22 cellular contexts compared by ENCODE assay signal in the genomic region with DNA sequence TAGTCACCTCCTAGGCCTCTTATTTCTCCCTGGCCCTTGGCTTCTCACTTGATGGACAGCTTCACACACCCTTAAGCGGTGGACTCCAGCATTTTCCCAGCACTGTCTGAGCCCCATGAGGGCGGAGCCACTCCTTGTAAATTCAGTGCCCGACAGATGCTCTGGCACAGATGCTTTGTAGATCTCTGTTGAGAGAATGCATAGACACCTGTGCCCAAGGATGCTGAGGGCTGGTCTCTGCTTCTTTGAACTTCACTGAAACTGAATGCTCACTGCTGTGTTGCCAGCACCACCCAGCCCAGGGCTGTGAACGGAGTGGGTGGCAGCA. TPM values are rescaled to one million over a fixed set of nuclear protein-coding genes. Genes with fewer than 3 reads are reported as not detected.
"Had no signal": no experiment of that assay in that cellular context is flagged by ENCODE, and none has a peak within 500 bp of the region (broad histone marks: within the 10 kb centered on the region; RNA-seq: fewer than 3 reads in every experiment).

No MANE protein-coding gene starts in this region.

- DNase-seq: activated CD4-positive, alpha-beta memory T cell treated with anti-CD3 and anti-CD28 coated beads for 36 hours; activated CD4-positive, alpha-beta T cell treated with anti-CD3 and anti-CD28 coated beads, Interleukin-2, amount 10 ng/mL, durations not matched to agents 24 days and 14 days; activated CD4-positive, CD25-positive, alpha-beta regulatory T cell treated with anti-CD3 and anti-CD28 coated beads, Interleukin-2, amount 50 U/mL, for 72 hours; activated CD8-positive, alpha-beta memory T cell treated with anti-CD3 and anti-CD28 coated beads, Interleukin-2, amount 50 U/mL, for 4 hours; activated gamma-delta T cell treated with Interleukin-2 at 50 U/mL for 16 hours; activated naive CD4-positive, alpha-beta T cell treated with anti-CD3 and anti-CD28 coated beads, Interleukin-2, amount 50 U/mL, for 16 hours; activated T-cell treated with anti-CD3 and anti-CD28 coated beads, Interleukin-2, amount 50 U/mL, for 4 hours; amniotic stem cell; central memory CD4-positive, alpha-beta T cell; esophagus squamous epithelium; glutamatergic neuron; left lung; lower lobe of right lung; mesenchymal stem cell; naive thymus-derived CD8-positive, alpha-beta T cell; right lobe of liver; stimulated activated CD4-positive, alpha-beta T cell treated with anti-CD3 and anti-CD28 coated beads, Interleukin-2, amount 100 ng/mL, for 48 hours; stimulated activated naive CD4-positive, alpha-beta T cell treated with Interleukin-2 at 50 U/mL for 16 hours had no signal

- FAIRE-seq: frontal cortex, islet of Langerhans had no signal

- H3K27ac ChIP-seq: breast epithelium, esophagus squamous epithelium, left lung, lower lobe of right lung, right lobe of liver, tibial nerve had no signal

- H3K4me3 ChIP-seq: breast epithelium, left lung, lower lobe of right lung, right lobe of liver, tibial nerve had no signal

- H3K36me3 ChIP-seq: breast epithelium, left lung, lower lobe of right lung, right lobe of liver, tibial nerve had no signal

- H3K4me1 ChIP-seq: breast epithelium had no signal

- H3K9me3 ChIP-seq: breast epithelium, esophagus squamous epithelium, left lung, lower lobe of right lung, right lobe of liver, tibial nerve had no signal

RNA-seq across cellular contexts. Expression of gene SYCN, which starts 3.3 kb away (rescaled TPM):
- polyA plus RNA-seq: naive thymus-derived CD8-positive, alpha-beta T cell had no signal

RNA-seq across cellular contexts. Expression of gene NCCRP1, which starts 4.0 kb away (rescaled TPM):
- polyA plus RNA-seq: naive thymus-derived CD8-positive, alpha-beta T cell had no signal

RNA-seq across cellular contexts. Expression of gene IFNL3, which starts 44.0 kb away (rescaled TPM):
- polyA plus RNA-seq: naive thymus-derived CD8-positive, alpha-beta T cell had no signal
